ENCODE assay signal across 14 cellular contexts in genomic region chr1:68322096-68322495, GRCh38.
"Had no signal": no experiment of that assay in that cellular context is flagged by ENCODE, and none has a peak within 500 bp of the region (broad histone marks: within the 10 kb centered on the region; RNA-seq: fewer than 3 reads in every experiment).

No MANE protein-coding gene starts in this region.

- H3K27me3 ChIP-seq: adrenal gland, right atrium auricular region, upper lobe of left lung had no signal

- DNase-seq: activated CD4-positive, alpha-beta T cell treated with anti-CD3 and anti-CD28 coated beads, Interleukin-2, amount 10 ng/mL, durations not matched to agents 24 days and 14 days; activated CD8-positive, alpha-beta memory T cell treated with anti-CD3 and anti-CD28 coated beads for 24 hours; activated naive CD4-positive, alpha-beta T cell treated with anti-CD3 and anti-CD28 coated beads, Interleukin-2, amount 10 ng/mL, durations not matched to agents 7 days and 5 days; adrenal gland; caudate nucleus; cortex of kidney; effector memory CD4-positive, alpha-beta T cell; foreskin melanocyte; kidney; left ventricle myocardium inferior; upper lobe of left lung had no signal

- H3K4me3 ChIP-seq: adrenal gland, left ventricle myocardium inferior, right atrium auricular region, smooth muscle cell, upper lobe of left lung had no signal

- H3K9me3 ChIP-seq: adrenal gland, left ventricle myocardium inferior, right atrium auricular region, upper lobe of left lung had no signal

- H3K36me3 ChIP-seq: adrenal gland, left ventricle myocardium inferior, right atrium auricular region, upper lobe of left lung had no signal

- H3K4me1 ChIP-seq: left ventricle myocardium inferior, right atrium auricular region had no signal

- H3K27ac ChIP-seq: left ventricle myocardium inferior, right atrium auricular region, upper lobe of left lung had no signal

- ATAC-seq: WTC11 had no signal
